18 cellular contexts compared by ENCODE assay signal in the genomic region with DNA sequence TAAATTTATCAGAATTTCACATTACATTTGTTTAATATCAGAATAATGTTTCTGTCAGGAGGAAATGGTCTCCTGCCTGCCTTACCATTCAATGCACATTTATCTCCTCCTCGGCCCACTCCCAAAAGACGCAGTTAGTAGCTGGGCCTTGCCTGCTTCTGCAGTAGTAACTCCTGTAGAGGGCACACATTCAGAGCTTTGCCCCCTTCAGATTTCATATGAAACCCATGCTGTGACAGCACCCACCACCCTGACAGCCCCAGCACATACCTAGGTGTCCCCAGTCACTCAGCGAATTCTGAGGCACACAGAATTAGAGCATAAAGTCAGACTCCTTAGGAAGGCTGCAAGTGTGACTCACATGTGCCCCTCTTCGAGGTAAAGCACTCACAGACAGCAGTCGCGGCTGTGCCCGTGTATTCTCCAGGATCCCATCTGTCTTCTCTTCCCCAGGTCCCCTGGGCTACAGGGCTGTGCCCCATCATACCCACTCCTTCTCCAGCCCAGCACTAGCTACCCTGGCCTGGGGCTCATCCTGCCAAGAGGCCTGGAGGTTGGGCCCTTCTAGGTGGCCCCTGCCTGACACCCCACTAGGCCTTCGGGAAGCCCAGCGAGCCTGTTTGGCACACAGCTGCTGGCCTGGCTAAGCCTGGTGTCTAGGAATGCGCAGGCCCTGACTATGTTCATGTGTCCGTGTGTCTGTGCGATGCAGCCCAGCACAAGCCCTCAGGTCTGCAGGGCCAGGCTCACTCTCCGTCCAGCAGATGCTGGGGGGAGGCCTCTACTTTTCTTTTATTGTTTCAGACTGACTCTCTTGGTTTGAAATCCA. TPM values are rescaled to one million over a fixed set of nuclear protein-coding genes. Genes with fewer than 3 reads are reported as not detected.
DNase-seq lines count a peak whose midpoint lies in the region; ATAC-seq, FAIRE-seq and TF ChIP-seq lines count a peak whose summit lies in the region.
"Had no signal": no experiment of that assay in that cellular context is flagged by ENCODE, and none has a peak within 500 bp of the region (broad histone marks: within the 10 kb centered on the region; RNA-seq: fewer than 3 reads in every experiment).

No MANE protein-coding gene starts in this region.

- ATAC-seq in GM23338, result no peak
- ATAC-seq: activated CD4-positive, CD25-positive, alpha-beta regulatory T cell treated with anti-CD3 and anti-CD28 coated beads, Interleukin-2, amount 50 U/mL, for 24 hours; naive thymus-derived CD4-positive, alpha-beta T cell had no signal

- H3K4me3 ChIP-seq in left ventricle myocardium inferior (no peak overlapping the region), osteoblast (ENCODE audit: insufficient read depth, low read length) (no peak overlapping the region), testis (no peak overlapping the region), GM23338 (no peak overlapping the region)
- H3K4me3 ChIP-seq: MG63 had no signal

- DNase-seq in left ventricle myocardium inferior (no peak), osteoblast (ENCODE audit: insufficient read length, low spot score, missing footprints) (peak; percentile 71), urothelium cell line (ENCODE audit: low spot score) (no peak), GM12891 (ENCODE audit: insufficient read length, low spot score) (no peak), testis (no peak), GM23338 (ENCODE audit: low spot score) (no peak)
- DNase-seq: BE2C; DMS153; effector CD4-positive, alpha-beta T cell; H7; MG63; naive thymus-derived CD4-positive, alpha-beta T cell; NCI-H187 treated with DMSO at 0.1 percent for 48 hours; NCI-H446; SHP77; stimulated activated CD4-positive, alpha-beta T cell treated with anti-CD3 and anti-CD28 coated beads, Interleukin-15, amount 100 ng/mL, for 24 hours had no signal

- H3K36me3 Mint-ChIP-seq in brain (peaks cover 7% of the 10 kb centered on the region), GM23338 (ENCODE audit: low read depth) (peaks cover 1% of the 10 kb centered on the region; the same call in 2 of the 3 replicates)

- H3K27ac ChIP-seq in left ventricle myocardium inferior (replicated peaks) (peak overlapping the region; percentile 96), osteoblast (ENCODE audit: low read depth, low read length) (no peak overlapping the region), testis (peak overlapping the region in 1 of 2 donors; percentile 81), GM23338 (ENCODE audit: low read depth) (no peak overlapping the region)

- TF ChIP-seq CTCF in brain (conservative IDR thresholded peaks at IDR 0.05) (no peak), left ventricle myocardium inferior (IDR thresholded peaks at IDR 0.05; ENCODE audit: borderline replicate concordance) (no peak), osteoblast (IDR thresholded peaks at IDR 0.05; ENCODE audit: extremely low read depth, low read depth, low read length) (no peak), testis (IDR thresholded peaks at IDR 0.05) (no peak), GM23338 (conservative IDR thresholded peaks at IDR 0.05; ENCODE audit: low read depth in 2 of 2) (no peak)

- H3K4me2 ChIP-seq in osteoblast (ENCODE audit: insufficient read depth, low read length), result no peak overlapping the region
- H3K4me2 ChIP-seq in GM23338, result no peak overlapping the region

- H3K4me1 Mint-ChIP-seq in brain (peaks cover 49% of the 10 kb centered on the region), GM23338 (peaks cover 60% of the 10 kb centered on the region)

- H4K20me1 ChIP-seq in osteoblast (ENCODE audit: insufficient read depth, low read length) (no peaks in the 10 kb centered on the region), GM23338 (replicated peaks; ENCODE audit: insufficient read depth) (no peaks in the 10 kb centered on the region; the same call in 1 of the 2 replicates)

- H3K4me3 Mint-ChIP-seq in brain (no peak overlapping the region), GM23338 (no peak overlapping the region)
- H3K4me3 Mint-ChIP-seq: naive thymus-derived CD4-positive, alpha-beta T cell had no signal

- H3F3A ChIP-seq in GM23338 (replicated peaks; ENCODE audit: low read depth), result no peaks in the 10 kb centered on the region

- H2AFZ ChIP-seq in osteoblast (ENCODE audit: low read length), result no peak overlapping the region
- H2AFZ ChIP-seq in GM23338, result no peak overlapping the region

- H3K79me2 ChIP-seq in osteoblast (ENCODE audit: insufficient read depth, low read length) (peaks cover 3% of the 10 kb centered on the region), GM23338 (replicated peaks; ENCODE audit: insufficient read depth) (no peaks in the 10 kb centered on the region)

- H3K27ac Mint-ChIP-seq in brain, result peak overlapping the region in 4 of 5 experiments; percentile 57 to 72 (median 64)
- no peak overlapping the region for H3K27ac Mint-ChIP-seq in GM23338
- H3K27ac Mint-ChIP-seq: naive thymus-derived CD4-positive, alpha-beta T cell had no signal

- FAIRE-seq in urothelium cell line (lab: Jason Lieb, UNC) (peak; percentile 23), GM12891 (lab: Jason Lieb, UNC) (no peak)

- no peaks in the 10 kb centered on the region for H3K9me2 ChIP-seq in GM23338 (ENCODE audit: insufficient read depth)

- H3K27me3 Mint-ChIP-seq in brain, result no peaks in the 10 kb centered on the region
- H3K27me3 Mint-ChIP-seq in GM23338 (ENCODE audit: insufficient read depth, low read depth, poor library complexity), result peaks cover 19% of the 10 kb centered on the region
- H3K27me3 Mint-ChIP-seq: naive thymus-derived CD4-positive, alpha-beta T cell had no signal

- no peaks in the 10 kb centered on the region for H3K9me3 Mint-ChIP-seq in brain
- no peaks in the 10 kb centered on the region for H3K9me3 Mint-ChIP-seq in GM23338
- H3K9me3 Mint-ChIP-seq: naive thymus-derived CD4-positive, alpha-beta T cell had no signal

- 96% methylated on average over 12 to 13 of the region's 13 CpGs for WGBS in testis, 2 donors

- intact Hi-C loops in left ventricle myocardium inferior (cut with micrococcal nuclease), result no loop called here
- intact Hi-C loops in testis (cut with DNase I; ENCODE audit: low total_unique reads), result no loop called here

- H3K36me3 ChIP-seq in left ventricle myocardium inferior (peaks cover 54% of the 10 kb centered on the region), osteoblast (ENCODE audit: insufficient read depth, low read length) (no peaks in the 10 kb centered on the region), testis (ENCODE audit: low read depth, missing control alignments) (no peaks in the 10 kb centered on the region), GM23338 (ENCODE audit: insufficient read depth) (no peaks in the 10 kb centered on the region)
- H3K36me3 ChIP-seq: BE2C, MG63 had no signal

- no peaks in the 10 kb centered on the region for H3K9me3 ChIP-seq in left ventricle myocardium inferior (replicated peaks)
- no peaks in the 10 kb centered on the region for H3K9me3 ChIP-seq in osteoblast (ENCODE audit: low read depth, low read length)
- no peaks in the 10 kb centered on the region for H3K9me3 ChIP-seq in testis
- H3K9me3 ChIP-seq: BE2C, MG63 had no signal

- TF ChIP-seq POLR2A in GM12891 (IDR thresholded peaks at IDR 0.05; ENCODE audit: low read depth, low read length), result no peak
- TF ChIP-seq POLR2A in testis (IDR thresholded peaks at IDR 0.05), result no peak

- H3K4me1 ChIP-seq in left ventricle myocardium inferior (peaks cover 91% of the 10 kb centered on the region), osteoblast (ENCODE audit: insufficient read depth, low read length) (peaks cover 43% of the 10 kb centered on the region), testis (peaks cover 73% of the 10 kb centered on the region), GM23338 (ENCODE audit: insufficient read depth) (peaks cover 44% of the 10 kb centered on the region)

- no peaks in the 10 kb centered on the region for H3K27me3 ChIP-seq in left ventricle myocardium inferior (ENCODE audit: low read depth)
- H3K27me3 ChIP-seq in osteoblast (ENCODE audit: insufficient read depth, low read length), result no peaks in the 10 kb centered on the region
- no peaks in the 10 kb centered on the region for H3K27me3 ChIP-seq in testis
- H3K27me3 ChIP-seq in GM23338 (ENCODE audit: insufficient read depth), result no peaks in the 10 kb centered on the region
- H3K27me3 ChIP-seq: BE2C, MG63 had no signal

TF ChIP-seq in GM12891, 5 proteins besides CTCF, POLR2A, EP300 and RAD21 (continues in another document):
- no peak for TF ChIP-seq POLR2AphosphoS5 (IDR thresholded peaks at IDR 0.05; ENCODE audit: low read depth, low read length)
- no peak for TF ChIP-seq PAX5 (IDR thresholded peaks at IDR 0.05; ENCODE audit: insufficient read depth, low read length, severe bottlenecking)
- TF ChIP-seq SPI1 (IDR thresholded peaks at IDR 0.05; ENCODE audit: low read depth, low read length), result no peak
- no peak for TF ChIP-seq TAF1 (IDR thresholded peaks at IDR 0.05; ENCODE audit: low read depth, low read length)

TF ChIP-seq in GM23338, 12 proteins besides CTCF, POLR2A, EP300 and RAD21:
- TF ChIP-seq ZNF114 (CRISPR knock-in tag; IDR thresholded peaks at IDR 0.05) (no peak), CREB1 (CRISPR knock-in tag; IDR thresholded peaks at IDR 0.05; ENCODE audit: low read depth) (no peak), NANOG (IDR thresholded peaks at IDR 0.05; ENCODE audit: borderline replicate concordance) (no peak), POLR2AphosphoS5 (IDR thresholded peaks at IDR 0.05; ENCODE audit: low read depth) (no peak)

RNA-seq across cellular contexts. Expression of a gene that starts 4.7 kb away (rescaled TPM):
- polyA plus RNA-seq in brain (ENCODE audit: insufficient read depth, low read depth, low replicate concordance), result 33.5 TPM
- total RNA-seq in left ventricle myocardium inferior, result 27.5 TPM
- 43.6 and 87.6 TPM in 2 replicates for total RNA-seq in osteoblast
- polyA plus RNA-seq in GM12891 (2012; ENCODE audit: low read depth, missing spikeins), result 2.6 TPM
- 10 to 100 TPM; 33.1 to 84.9 TPM for total RNA-seq in testis
- 29.1 TPM for polyA plus RNA-seq in testis (ENCODE audit: insufficient read depth, low read depth, low replicate concordance)
- total RNA-seq in GM23338 (2014; rRNA removed; shearing (Covaris generic)), result 0.12 and 1.3 TPM in 2 replicates
- polyA plus RNA-seq in GM23338 (2016; fragmentation: Nextera tagmentation; extraction: Ambion mirVana), result 0.37 TPM in 2 replicates

RNA-seq across cellular contexts. Expression of a gene that starts 17.4 kb away (rescaled TPM):
- polyA plus RNA-seq in brain (ENCODE audit: insufficient read depth, low read depth, low replicate concordance) (20.2 TPM), testis (ENCODE audit: insufficient read depth, low read depth, low replicate concordance) (12.6 TPM), GM23338 (2016; fragmentation: Nextera tagmentation; extraction: Ambion mirVana) (72.8 and 81.8 TPM in 2 replicates)
- total RNA-seq in left ventricle myocardium inferior (14.2 TPM), osteoblast (13.8 and 14.4 TPM in 2 replicates), testis (10 to 100 TPM; 12.6 TPM)
- 15.1 TPM for polyA plus RNA-seq in GM12891 (2012; ENCODE audit: low read depth, missing spikeins)
- total RNA-seq in GM23338 (2014; rRNA removed; shearing (Covaris generic)), result 38.7 and 40.5 TPM in 2 replicates

RNA-seq across cellular contexts. Expression of a gene that starts 23.7 kb away (rescaled TPM):
- polyA plus RNA-seq in brain (ENCODE audit: insufficient read depth, low read depth, low replicate concordance), result 23.9 TPM
- 103 TPM for total RNA-seq in left ventricle myocardium inferior
- 2.9 and 4.0 TPM in 2 replicates for total RNA-seq in osteoblast
- 41.3 TPM for polyA plus RNA-seq in GM12891 (2012; ENCODE audit: low read depth, missing spikeins)
- 10 to 100 TPM; 53.1 to 68.1 TPM for total RNA-seq in testis
- polyA plus RNA-seq in testis (ENCODE audit: insufficient read depth, low read depth, low replicate concordance), result 28.2 TPM
- 10.3 and 12.4 TPM in 2 replicates for total RNA-seq in GM23338 (2014; rRNA removed; shearing (Covaris generic))
- polyA plus RNA-seq in GM23338 (2016; fragmentation: Nextera tagmentation; extraction: Ambion mirVana), result 13.6 and 17.8 TPM in 2 replicates

Comparison
In these comparisons a context has a peak if more than half of its experiments do, and no peak if none do; other contexts are left out.
1. RNA of a gene that starts 4.7 kb away (total RNA-seq): 43.6 to 87.6 TPM in osteoblast, 33.1 to 84.9 TPM in testis and 27.5 TPM in left ventricle myocardium inferior (single experiment); 0.12 to 1.3 TPM in GM23338; every median in the first group is over 10 times any median in the second.